1 cellular context compared by ENCODE assay signal in the genomic region with DNA sequence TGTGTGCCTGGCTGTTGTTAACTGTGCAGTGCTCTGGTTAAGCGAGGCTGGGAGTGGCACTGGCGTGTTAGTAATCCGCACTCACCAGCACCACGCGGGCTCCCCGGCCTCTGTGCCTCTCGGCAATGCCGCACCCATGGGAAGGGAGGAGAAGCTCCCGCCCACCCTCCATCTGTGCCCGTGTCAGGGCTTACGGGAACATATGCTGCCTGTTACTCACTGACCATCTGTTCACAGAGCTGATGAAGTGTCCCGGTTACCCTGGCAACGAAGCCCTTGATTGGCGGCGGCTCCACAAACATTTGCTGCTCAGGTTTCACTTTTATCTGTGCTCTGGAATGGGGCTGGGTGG.
A peak's percentile ranks its signal among the peaks of the same experiment; 100 is the strongest.
TF ChIP-seq lines count a peak whose summit lies in the region.

No MANE protein-coding gene starts in this region.

TF ChIP-seq in HEK293, 187 proteins besides CTCF, POLR2A, EP300 and RAD21 (continued from another document and continues in another):
- TF ChIP-seq, protein P1, sequence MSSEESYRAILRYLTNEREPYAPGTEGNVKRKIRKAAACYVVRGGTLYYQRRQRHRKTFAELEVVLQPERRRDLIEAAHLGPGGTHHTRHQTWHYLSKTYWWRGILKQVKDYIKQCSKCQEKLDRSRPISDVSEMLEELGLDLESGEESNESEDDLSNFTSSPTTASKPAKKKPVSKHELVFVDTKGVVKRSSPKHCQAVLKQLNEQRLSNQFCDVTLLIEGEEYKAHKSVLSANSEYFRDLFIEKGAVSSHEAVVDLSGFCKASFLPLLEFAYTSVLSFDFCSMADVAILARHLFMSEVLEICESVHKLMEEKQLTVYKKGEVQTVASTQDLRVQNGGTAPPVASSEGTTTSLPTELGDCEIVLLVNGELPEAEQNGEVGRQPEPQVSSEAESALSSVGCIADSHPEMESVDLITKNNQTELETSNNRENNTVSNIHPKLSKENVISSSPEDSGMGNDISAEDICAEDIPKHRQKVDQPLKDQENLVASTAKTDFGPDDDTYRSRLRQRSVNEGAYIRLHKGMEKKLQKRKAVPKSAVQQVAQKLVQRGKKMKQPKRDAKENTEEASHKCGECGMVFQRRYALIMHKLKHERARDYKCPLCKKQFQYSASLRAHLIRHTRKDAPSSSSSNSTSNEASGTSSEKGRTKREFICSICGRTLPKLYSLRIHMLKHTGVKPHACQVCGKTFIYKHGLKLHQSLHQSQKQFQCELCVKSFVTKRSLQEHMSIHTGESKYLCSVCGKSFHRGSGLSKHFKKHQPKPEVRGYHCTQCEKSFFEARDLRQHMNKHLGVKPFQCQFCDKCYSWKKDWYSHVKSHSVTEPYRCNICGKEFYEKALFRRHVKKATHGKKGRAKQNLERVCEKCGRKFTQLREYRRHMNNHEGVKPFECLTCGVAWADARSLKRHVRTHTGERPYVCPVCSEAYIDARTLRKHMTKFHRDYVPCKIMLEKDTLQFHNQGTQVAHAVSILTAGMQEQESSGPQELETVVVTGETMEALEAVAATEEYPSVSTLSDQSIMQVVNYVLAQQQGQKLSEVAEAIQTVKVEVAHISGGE (tag by site-specific recombination; conservative IDR thresholded peaks at IDR 0.05; ENCODE audit: low read depth): no peak
- TF ChIP-seq ZBTB6 (tag by site-specific recombination; IDR thresholded peaks at IDR 0.05): no peak
- TF ChIP-seq, protein P2, sequence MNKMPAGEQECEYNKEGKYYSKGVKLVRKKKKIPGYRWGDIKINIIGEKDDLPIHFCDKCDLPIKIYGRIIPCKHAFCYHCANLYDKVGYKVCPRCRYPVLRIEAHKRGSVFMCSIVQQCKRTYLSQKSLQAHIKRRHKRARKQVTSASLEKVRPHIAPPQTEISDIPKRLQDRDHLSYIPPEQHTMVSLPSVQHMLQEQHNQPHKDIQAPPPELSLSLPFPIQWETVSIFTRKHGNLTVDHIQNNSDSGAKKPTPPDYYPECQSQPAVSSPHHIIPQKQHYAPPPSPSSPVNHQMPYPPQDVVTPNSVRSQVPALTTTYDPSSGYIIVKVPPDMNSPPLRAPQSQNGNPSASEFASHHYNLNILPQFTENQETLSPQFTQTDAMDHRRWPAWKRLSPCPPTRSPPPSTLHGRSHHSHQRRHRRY (tag by site-specific recombination; IDR thresholded peaks at IDR 0.05): no peak
- no peak for TF ChIP-seq ZNF610 (tag by site-specific recombination; IDR thresholded peaks at IDR 0.05; ENCODE audit: borderline replicate concordance)
- peak; percentile 33; the same call in 1 of the 2 replicates for TF ChIP-seq SP3 (tag by site-specific recombination; IDR thresholded peaks at IDR 0.05)
- TF ChIP-seq, protein P3, sequence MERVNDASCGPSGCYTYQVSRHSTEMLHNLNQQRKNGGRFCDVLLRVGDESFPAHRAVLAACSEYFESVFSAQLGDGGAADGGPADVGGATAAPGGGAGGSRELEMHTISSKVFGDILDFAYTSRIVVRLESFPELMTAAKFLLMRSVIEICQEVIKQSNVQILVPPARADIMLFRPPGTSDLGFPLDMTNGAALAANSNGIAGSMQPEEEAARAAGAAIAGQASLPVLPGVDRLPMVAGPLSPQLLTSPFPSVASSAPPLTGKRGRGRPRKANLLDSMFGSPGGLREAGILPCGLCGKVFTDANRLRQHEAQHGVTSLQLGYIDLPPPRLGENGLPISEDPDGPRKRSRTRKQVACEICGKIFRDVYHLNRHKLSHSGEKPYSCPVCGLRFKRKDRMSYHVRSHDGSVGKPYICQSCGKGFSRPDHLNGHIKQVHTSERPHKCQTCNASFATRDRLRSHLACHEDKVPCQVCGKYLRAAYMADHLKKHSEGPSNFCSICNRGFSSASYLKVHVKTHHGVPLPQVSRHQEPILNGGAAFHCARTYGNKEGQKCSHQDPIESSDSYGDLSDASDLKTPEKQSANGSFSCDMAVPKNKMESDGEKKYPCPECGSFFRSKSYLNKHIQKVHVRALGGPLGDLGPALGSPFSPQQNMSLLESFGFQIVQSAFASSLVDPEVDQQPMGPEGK (tag by site-specific recombination; IDR thresholded peaks at IDR 0.05): peak; percentile 49; the same call in 1 of the 2 replicates
- TF ChIP-seq ZNF132 (tag by site-specific recombination; IDR thresholded peaks at IDR 0.05; ENCODE audit: borderline replicate concordance): no peak
- no peak for TF ChIP-seq ZNF660 (tag by site-specific recombination; IDR thresholded peaks at IDR 0.05)
- no peak for TF ChIP-seq ZSCAN23 (tag by site-specific recombination; IDR thresholded peaks at IDR 0.05)
- no peak for TF ChIP-seq ZEB2 (tag by site-specific recombination; IDR thresholded peaks at IDR 0.05)
- TF ChIP-seq ZNF544 (tag by site-specific recombination; IDR thresholded peaks at IDR 0.05): no peak
- no peak for TF ChIP-seq RBAK (tag by site-specific recombination; IDR thresholded peaks at IDR 0.05)
- peak; percentile 76 for TF ChIP-seq ZFHX2 (tag by site-specific recombination; conservative IDR thresholded peaks at IDR 0.05)
- no peak for TF ChIP-seq ZNF658 (tag by site-specific recombination; IDR thresholded peaks at IDR 0.05)
- TF ChIP-seq ZNF785 (tag by site-specific recombination; IDR thresholded peaks at IDR 0.05): no peak
- TF ChIP-seq GLI4 (tag by site-specific recombination; IDR thresholded peaks at IDR 0.05): no peak
- TF ChIP-seq ZNF140 (tag by site-specific recombination; IDR thresholded peaks at IDR 0.05): no peak
- TF ChIP-seq ELK4 (IDR thresholded peaks at IDR 0.05; ENCODE audit: borderline replicate concordance, low read depth, low read length): no peak
- peak; percentile 70 for TF ChIP-seq WT1 (tag by site-specific recombination; IDR thresholded peaks at IDR 0.05)
- no peak for TF ChIP-seq ZNF391 (tag by site-specific recombination; IDR thresholded peaks at IDR 0.05; ENCODE audit: borderline replicate concordance, low read depth)
- TF ChIP-seq ZNF670 (tag by site-specific recombination; IDR thresholded peaks at IDR 0.05; ENCODE audit: low read depth): no peak
- TF ChIP-seq, protein P4, sequence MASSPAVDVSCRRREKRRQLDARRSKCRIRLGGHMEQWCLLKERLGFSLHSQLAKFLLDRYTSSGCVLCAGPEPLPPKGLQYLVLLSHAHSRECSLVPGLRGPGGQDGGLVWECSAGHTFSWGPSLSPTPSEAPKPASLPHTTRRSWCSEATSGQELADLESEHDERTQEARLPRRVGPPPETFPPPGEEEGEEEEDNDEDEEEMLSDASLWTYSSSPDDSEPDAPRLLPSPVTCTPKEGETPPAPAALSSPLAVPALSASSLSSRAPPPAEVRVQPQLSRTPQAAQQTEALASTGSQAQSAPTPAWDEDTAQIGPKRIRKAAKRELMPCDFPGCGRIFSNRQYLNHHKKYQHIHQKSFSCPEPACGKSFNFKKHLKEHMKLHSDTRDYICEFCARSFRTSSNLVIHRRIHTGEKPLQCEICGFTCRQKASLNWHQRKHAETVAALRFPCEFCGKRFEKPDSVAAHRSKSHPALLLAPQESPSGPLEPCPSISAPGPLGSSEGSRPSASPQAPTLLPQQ (tag by site-specific recombination; IDR thresholded peaks at IDR 0.05): 0 out of 2 replicates have a peak, but pooled peaks have one; percentile 13
- no peak for TF ChIP-seq ZBTB10 (tag by site-specific recombination; IDR thresholded peaks at IDR 0.05)
- peak; percentile 95 for TF ChIP-seq KLF1 (tag by site-specific recombination; IDR thresholded peaks at IDR 0.05)
- no peak for TF ChIP-seq ZNF513 (tag by site-specific recombination; IDR thresholded peaks at IDR 0.05)
- TF ChIP-seq ZNF837 (tag by site-specific recombination; IDR thresholded peaks at IDR 0.05): no peak
- TF ChIP-seq FEZF1 (tag by site-specific recombination; IDR thresholded peaks at IDR 0.05): 0 out of 2 replicates have a peak, but pooled peaks have one; percentile 32
- TF ChIP-seq, protein P5, sequence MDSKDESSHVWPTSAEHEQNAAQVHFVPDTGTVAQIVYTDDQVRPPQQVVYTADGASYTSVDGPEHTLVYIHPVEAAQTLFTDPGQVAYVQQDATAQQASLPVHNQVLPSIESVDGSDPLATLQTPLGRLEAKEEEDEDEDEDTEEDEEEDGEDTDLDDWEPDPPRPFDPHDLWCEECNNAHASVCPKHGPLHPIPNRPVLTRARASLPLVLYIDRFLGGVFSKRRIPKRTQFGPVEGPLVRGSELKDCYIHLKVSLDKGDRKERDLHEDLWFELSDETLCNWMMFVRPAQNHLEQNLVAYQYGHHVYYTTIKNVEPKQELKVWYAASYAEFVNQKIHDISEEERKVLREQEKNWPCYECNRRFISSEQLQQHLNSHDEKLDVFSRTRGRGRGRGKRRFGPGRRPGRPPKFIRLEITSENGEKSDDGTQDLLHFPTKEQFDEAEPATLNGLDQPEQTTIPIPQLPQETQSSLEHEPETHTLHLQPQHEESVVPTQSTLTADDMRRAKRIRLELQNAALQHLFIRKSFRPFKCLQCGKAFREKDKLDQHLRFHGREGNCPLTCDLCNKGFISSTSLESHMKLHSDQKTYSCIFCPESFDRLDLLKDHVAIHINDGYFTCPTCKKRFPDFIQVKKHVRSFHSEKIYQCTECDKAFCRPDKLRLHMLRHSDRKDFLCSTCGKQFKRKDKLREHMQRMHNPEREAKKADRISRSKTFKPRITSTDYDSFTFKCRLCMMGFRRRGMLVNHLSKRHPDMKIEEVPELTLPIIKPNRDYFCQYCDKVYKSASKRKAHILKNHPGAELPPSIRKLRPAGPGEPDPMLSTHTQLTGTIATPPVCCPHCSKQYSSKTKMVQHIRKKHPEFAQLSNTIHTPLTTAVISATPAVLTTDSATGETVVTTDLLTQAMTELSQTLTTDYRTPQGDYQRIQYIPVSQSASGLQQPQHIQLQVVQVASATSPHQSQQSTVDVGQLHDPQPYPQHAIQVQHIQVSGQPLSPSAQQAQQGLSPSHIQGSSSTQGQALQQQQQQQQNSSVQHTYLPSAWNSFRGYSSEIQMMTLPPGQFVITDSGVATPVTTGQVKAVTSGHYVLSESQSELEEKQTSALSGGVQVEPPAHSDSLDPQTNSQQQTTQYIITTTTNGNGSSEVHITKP (tag by site-specific recombination; IDR thresholded peaks at IDR 0.05): 0 out of 2 replicates have a peak, but pooled peaks have one; percentile 36
- TF ChIP-seq EGR2 (tag by site-specific recombination; IDR thresholded peaks at IDR 0.05; ENCODE audit: low read depth): peak; percentile 61; the same call in 1 of the 2 replicates
- TF ChIP-seq GLI2 (tag by site-specific recombination; IDR thresholded peaks at IDR 0.05; ENCODE audit: borderline replicate concordance, low read depth): no peak
- TF ChIP-seq ZNF747 (tag by site-specific recombination; IDR thresholded peaks at IDR 0.05): no peak
- no peak for TF ChIP-seq ZNF155 (tag by site-specific recombination; IDR thresholded peaks at IDR 0.05)
- TF ChIP-seq, protein P6, sequence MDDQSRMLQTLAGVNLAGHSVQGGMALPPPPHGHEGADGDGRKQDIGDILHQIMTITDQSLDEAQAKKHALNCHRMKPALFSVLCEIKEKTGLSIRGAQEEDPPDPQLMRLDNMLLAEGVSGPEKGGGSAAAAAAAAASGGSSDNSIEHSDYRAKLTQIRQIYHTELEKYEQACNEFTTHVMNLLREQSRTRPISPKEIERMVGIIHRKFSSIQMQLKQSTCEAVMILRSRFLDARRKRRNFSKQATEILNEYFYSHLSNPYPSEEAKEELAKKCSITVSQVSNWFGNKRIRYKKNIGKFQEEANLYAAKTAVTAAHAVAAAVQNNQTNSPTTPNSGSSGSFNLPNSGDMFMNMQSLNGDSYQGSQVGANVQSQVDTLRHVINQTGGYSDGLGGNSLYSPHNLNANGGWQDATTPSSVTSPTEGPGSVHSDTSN (CRISPR knock-in tag; IDR thresholded peaks at IDR 0.05): no peak; the same call in 1 of the 2 replicates
